Comparison of ENCODE assay signal across 30 cellular contexts in genomic region chr7:150950496-150951180, GRCh38. TPM values are rescaled to one million over a fixed set of nuclear protein-coding genes. Genes with fewer than 3 reads are reported as not detected.
A peak's percentile ranks its signal among the peaks of the same experiment; 100 is the strongest.
DNase-seq lines count a peak whose midpoint lies in the region; ATAC-seq and TF ChIP-seq lines count a peak whose summit lies in the region.
"Had no signal": no experiment of that assay in that cellular context is flagged by ENCODE, and none has a peak within 500 bp of the region (broad histone marks: within the 10 kb centered on the region; RNA-seq: fewer than 3 reads in every experiment).

No MANE protein-coding gene starts in this region.

- H3K36me3 Mint-ChIP-seq in glutamatergic neuron (ENCODE audit: unreplicated experiment): no peaks in the 10 kb centered on the region

- TF ChIP-seq CTCF in right atrium auricular region (IDR thresholded peaks at IDR 0.05) (no peak), glutamatergic neuron (IDR thresholded peaks at IDR 0.05; ENCODE audit: partially characterized antibody, unreplicated experiment) (no peak), osteoblast (IDR thresholded peaks at IDR 0.05; ENCODE audit: extremely low read depth, low read depth, low read length) (no peak), esophagus muscularis mucosa (IDR thresholded peaks at IDR 0.05) (no peak), ascending aorta (IDR thresholded peaks at IDR 0.05) (no peak)

- DNase-seq in left cardiac atrium (peak; percentile 19), right atrium auricular region (ENCODE audit: low spot score) (no peak), glutamatergic neuron (peak; percentile 10), osteoblast (ENCODE audit: insufficient read length, low spot score, missing footprints) (peak; percentile 91), esophagus muscularis mucosa (ENCODE audit: extremely low spot score) (no peak), ascending aorta (ENCODE audit: low spot score in 2 of 2) (no peak), G401 (ENCODE audit: low spot score) (no peak)
- DNase-seq: ACHN; activated CD4-positive, alpha-beta T cell treated with anti-CD3 and anti-CD28 coated beads, Interleukin-2, amount 10 ng/mL, durations not matched to agents 7 days and 5 days; DMS153; foreskin fibroblast; Kasumi-1; mammary epithelial cell; NCI-H1417 treated with DMSO at 0.1 percent for 48 hours; NCI-H2081 treated with DMSO at 0.1 percent for 48 hours; NCI-H226; NCI-H526 treated with DMSO at 0.1 percent for 48 hours; nephron progenitor cell; stimulated activated CD4-positive, alpha-beta T cell treated with anti-CD3 and anti-CD28 coated beads, Interleukin-1b, Interleukin-23, amount 100 ng/mL, for 48 hours; stimulated activated naive CD8-positive, alpha-beta T cell treated with anti-CD3 and anti-CD28 coated beads, Interleukin-15, Interleukin-2, amounts not matched to agents 100 U/mL and 50 U/mL, for 24 hours; SW 1271 had no signal

- no peak for ATAC-seq in left cardiac atrium
- ATAC-seq: esophagus mucosa; pancreas; stimulated activated naive CD8-positive, alpha-beta T cell treated with anti-CD3 and anti-CD28 coated beads, Interleukin-15, Interleukin-2, amounts not matched to agents 100 U/mL and 50 U/mL, for 24 hours had no signal

- H3K4me2 ChIP-seq in osteoblast (ENCODE audit: insufficient read depth, low read length): no peak overlapping the region

- peaks cover 0 to 49% of the 10 kb centered on the region in 2 donors for H3K4me1 ChIP-seq in right atrium auricular region
- H3K4me1 ChIP-seq in osteoblast (ENCODE audit: insufficient read depth, low read length): no peaks in the 10 kb centered on the region
- H3K4me1 ChIP-seq in esophagus muscularis mucosa: peaks cover 41 to 59% (median 45%) of the 10 kb centered on the region in 4 donors
- H3K4me1 ChIP-seq in ascending aorta: peaks cover 3 to 6% of the 10 kb centered on the region in 2 donors
- H3K4me1 ChIP-seq: pancreas had no signal

- no peak for TF ChIP-seq EP300 in esophagus muscularis mucosa (IDR thresholded peaks at IDR 0.05)

- peaks cover 3% of the 10 kb centered on the region for H3K27me3 Mint-ChIP-seq in glutamatergic neuron (ENCODE audit: unreplicated experiment)

- in situ Hi-C loops in G401 (cut with HindIII; ENCODE audit: low sequenced_read_pairs): no loop called here

- no peak overlapping the region for H3K4me3 ChIP-seq in right atrium auricular region
- H3K4me3 ChIP-seq in osteoblast (ENCODE audit: insufficient read depth, low read length): no peak overlapping the region
- H3K4me3 ChIP-seq in esophagus muscularis mucosa: no peak overlapping the region
- no peak overlapping the region for H3K4me3 ChIP-seq in ascending aorta
- H3K4me3 ChIP-seq: pancreas, smooth muscle cell, testis had no signal

- no peaks in the 10 kb centered on the region for H3K27me3 ChIP-seq in right atrium auricular region
- no peaks in the 10 kb centered on the region for H3K27me3 ChIP-seq in osteoblast (ENCODE audit: insufficient read depth, low read length)
- peaks cover 0 to 10% (median 0%) of the 10 kb centered on the region in 4 donors for H3K27me3 ChIP-seq in esophagus muscularis mucosa
- peaks cover 3% of the 10 kb centered on the region for H3K27me3 ChIP-seq in ascending aorta
- H3K27me3 ChIP-seq: pancreas, testis had no signal

- peaks cover 7% of the 10 kb centered on the region for H3K4me1 Mint-ChIP-seq in glutamatergic neuron (ENCODE audit: low read depth, unreplicated experiment)
- H3K4me1 Mint-ChIP-seq: B cell; central memory CD8-positive, alpha-beta T cell had no signal

- H3K27ac ChIP-seq in right atrium auricular region (no peak overlapping the region), osteoblast (ENCODE audit: low read depth, low read length) (no peak overlapping the region), esophagus muscularis mucosa (replicated peaks in 1 of 4) (no peak overlapping the region), ascending aorta (no peak overlapping the region)
- H3K27ac ChIP-seq: HL-60, pancreas, testis had no signal

- H3K9me3 Mint-ChIP-seq in glutamatergic neuron (ENCODE audit: unreplicated experiment): peaks cover 7% of the 10 kb centered on the region
- H3K9me3 Mint-ChIP-seq: activated CD4-positive, alpha-beta T cell treated with anti-CD3 and anti-CD28 coated beads, Interleukin-2, amount 10 ng/mL, durations not matched to agents 7 days and 5 days; central memory CD8-positive, alpha-beta T cell; dendritic cell treated with granulocyte-macrophage colony-stimulating factor and Interleukin-4, amounts not matched to agents 40 ng/mL and 50 ng/mL, for 4 days; H9; nephron progenitor cell had no signal

- H2AFZ ChIP-seq in osteoblast (ENCODE audit: low read length): no peak overlapping the region

- peaks cover 2% of the 10 kb centered on the region for H4K20me1 ChIP-seq in osteoblast (ENCODE audit: insufficient read depth, low read length)

- H3K36me3 ChIP-seq in right atrium auricular region: peaks cover 25% of the 10 kb centered on the region
- no peaks in the 10 kb centered on the region for H3K36me3 ChIP-seq in osteoblast (ENCODE audit: insufficient read depth, low read length)
- H3K36me3 ChIP-seq in esophagus muscularis mucosa: peaks cover 14 to 54% (median 41%) of the 10 kb centered on the region in 4 donors
- no peaks in the 10 kb centered on the region for H3K36me3 ChIP-seq in ascending aorta
- H3K36me3 ChIP-seq: pancreas had no signal

- H3K27ac Mint-ChIP-seq in glutamatergic neuron (ENCODE audit: unreplicated experiment): no peak overlapping the region
- H3K27ac Mint-ChIP-seq: activated CD4-positive, alpha-beta T cell treated with anti-CD3 and anti-CD28 coated beads, Interleukin-2, amount 10 ng/mL, durations not matched to agents 7 days and 5 days; B cell; dendritic cell treated with granulocyte-macrophage colony-stimulating factor and Interleukin-4, amounts not matched to agents 40 ng/mL and 50 ng/mL, for 4 days; H9 had no signal

- no peaks in the 10 kb centered on the region for H3K79me2 ChIP-seq in osteoblast (ENCODE audit: insufficient read depth, low read length)

- 92% methylated on average over 20 of the region's 27 CpGs for WGBS in esophagus muscularis mucosa

- TF ChIP-seq POLR2A in esophagus muscularis mucosa (IDR thresholded peaks at IDR 0.05; ENCODE audit: low read depth): no peak

- intact Hi-C loops in left cardiac atrium (cut with DNase I): no loop called here
- intact Hi-C loops in esophagus muscularis mucosa (cut with DNase I): no loop called here
- intact Hi-C loops in ascending aorta (cut with DNase I): no loop called here

- no peaks in the 10 kb centered on the region for H3K9me3 ChIP-seq in right atrium auricular region
- no peaks in the 10 kb centered on the region for H3K9me3 ChIP-seq in osteoblast (ENCODE audit: low read depth, low read length)
- H3K9me3 ChIP-seq in esophagus muscularis mucosa: no peaks in the 10 kb centered on the region
- H3K9me3 ChIP-seq in ascending aorta: no peaks in the 10 kb centered on the region
- H3K9me3 ChIP-seq: pancreas, testis had no signal

- H3K4me3 Mint-ChIP-seq in glutamatergic neuron (ENCODE audit: unreplicated experiment): no peak overlapping the region
- H3K4me3 Mint-ChIP-seq: activated CD4-positive, alpha-beta T cell treated with anti-CD3 and anti-CD28 coated beads, Interleukin-2, amount 10 ng/mL, durations not matched to agents 7 days and 5 days; B cell; central memory CD8-positive, alpha-beta T cell; dendritic cell treated with granulocyte-macrophage colony-stimulating factor and Interleukin-4, amounts not matched to agents 40 ng/mL and 50 ng/mL, for 4 days; H9; nephron progenitor cell had no signal

RNA-seq across cellular contexts. Expression of gene KCNH2, which starts 27.5 kb away (rescaled TPM):
- total RNA-seq in left cardiac atrium (10 to 100 TPM; 59.1 to 82.1 TPM), right atrium auricular region (100 to 1,000 TPM; 119 to 128 TPM), glutamatergic neuron (ENCODE audit: unreplicated experiment) (73.7 TPM), osteoblast (not detected in 2 replicates), esophagus muscularis mucosa (10 to 100 TPM; 29.8 to 71.7 (median 42.5) TPM), ascending aorta (not detected)
- total RNA-seq in G401 (2014; rRNA removed; shearing (Covaris generic)): 10.8 and 11.5 TPM in 2 replicates

RNA-seq across cellular contexts. Expression of gene NOS3, which starts 40.2 kb away (rescaled TPM):
- total RNA-seq in left cardiac atrium (10 to 100 TPM; 13.1 to 63.9 TPM), right atrium auricular region (10 to 100 TPM; 14.5 to 78.6 TPM), glutamatergic neuron (ENCODE audit: unreplicated experiment) (0.86 TPM), osteoblast (not detected in 2 replicates), esophagus muscularis mucosa (10 to 100 TPM in 3 of 4 donors, 1 to 10 TPM in 1; 3.7 to 20.2 (median 16.2) TPM), ascending aorta (185 TPM)
- total RNA-seq in G401 (2014; rRNA removed; shearing (Covaris generic)): 34.5 and 41.6 TPM in 2 replicates

Comparison
In these comparisons a context has a peak if more than half of its experiments do, and no peak if none do; other contexts are left out.
1. DNase-seq: peak in left cardiac atrium (single experiment), glutamatergic neuron (single experiment) and osteoblast (single experiment); none in right atrium auricular region (single experiment), esophagus muscularis mucosa (single experiment), ascending aorta (0 of 2) and G401 (single experiment).
2. RNA of gene KCNH2, which starts 27.5 kb away (total RNA-seq): 119 to 128 TPM in right atrium auricular region, 59.1 to 82.1 TPM in left cardiac atrium, 73.7 TPM in glutamatergic neuron (single experiment), 29.8 to 71.7 TPM in esophagus muscularis mucosa and 10.8 to 11.5 TPM in G401; not detected in osteoblast and not detected in ascending aorta (single experiment); every median in the first group is over 10 times any median in the second.